Comparison of ENCODE assay signal across 21 cellular contexts in the genomic region with DNA sequence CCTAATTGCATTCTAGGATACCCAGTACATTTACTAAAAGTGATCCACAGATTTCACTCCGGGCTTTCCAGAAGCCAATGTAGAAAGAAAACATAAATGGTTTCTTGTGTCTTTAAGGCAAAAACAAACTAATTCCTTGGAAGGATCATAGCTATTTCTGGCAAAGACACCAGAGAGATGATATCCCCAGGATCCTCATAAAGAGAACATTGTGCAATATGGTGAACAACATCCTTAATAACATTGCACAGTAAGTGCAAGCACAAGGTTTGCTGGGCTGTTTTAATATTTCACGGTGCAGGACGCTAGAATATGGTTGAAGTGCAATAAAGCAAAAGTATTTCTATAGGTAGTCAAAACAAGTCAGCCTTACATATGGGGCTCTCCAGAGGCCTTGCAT.
DNase-seq lines count a peak whose midpoint lies in the region; ATAC-seq, FAIRE-seq and TF ChIP-seq lines count a peak whose summit lies in the region.
"Had no signal": no experiment of that assay in that cellular context is flagged by ENCODE, and none has a peak within 500 bp of the region (broad histone marks: within the 10 kb centered on the region; RNA-seq: fewer than 3 reads in every experiment).

No MANE protein-coding gene starts in this region.

- no peak for TF ChIP-seq CTCF in D721Med (IDR thresholded peaks at IDR 0.05; ENCODE audit: insufficient read depth, missing control alignments)
- TF ChIP-seq CTCF in fibroblast of pulmonary artery (IDR thresholded peaks at IDR 0.05; ENCODE audit: low read length, missing control alignments), result no peak

- ATAC-seq in HG03354 (IDR thresholded peaks at IDR 0.05; ENCODE audit: poor library complexity, severe bottlenecking, unreplicated experiment) (no peak), left lobe of liver (no peak)
- ATAC-seq: GM23338 had no signal

- no peak overlapping the region for H3K4me3 ChIP-seq in fibroblast of pulmonary artery (replicated peaks; ENCODE audit: low read depth, low read length)
- H3K4me3 ChIP-seq in skeletal muscle cell (ENCODE audit: low read depth, low read length), result no peak overlapping the region
- H3K4me3 ChIP-seq: GM23338, SK-N-MC, spleen had no signal

- FAIRE-seq in D721Med (lab: Jason Lieb, UNC) (peak; percentile 63), frontal cortex (lab: Jason Lieb, UNC) (no peak)
- FAIRE-seq: keratinocyte had no signal

- DNase-seq in D721Med (ENCODE audit: insufficient read length, low spot score) (no peak), MV-4-11 (lab: John Stamatoyannopoulos, UW) (peak; percentile 43), fibroblast of pulmonary artery (ENCODE audit: low read depth) (peak; percentile 74), skeletal muscle cell (ENCODE audit: low read depth) (peak; percentile 69), frontal cortex (ENCODE audit: low spot score in 2 of 2) (no peak), left lobe of liver (ENCODE audit: low spot score) (no peak), NCI-H2196 treated with DMSO at 0.1 percent for 48 hours (lab: John Stamatoyannopoulos, UW; ENCODE audit: unreplicated experiment) (no peak)
- DNase-seq: activated CD4-positive, alpha-beta T cell treated with anti-CD3 and anti-CD28 coated beads, Interleukin-2, amount 10 ng/mL, durations not matched to agents 24 days and 14 days; cortex of kidney; DMS79 treated with DMSO at 0.1 percent for 48 hours; foreskin melanocyte; mammary epithelial cell; NCI-H146; NCI-H69; spleen; stimulated activated CD4-positive, alpha-beta T cell treated with anti-CD3 and anti-CD28 coated beads, Interleukin-4, amount 100 ng/mL, for 1 hour; stimulated activated naive CD4-positive, alpha-beta T cell treated with Interleukin-2 at 50 U/mL for 16 hours had no signal

Comparison
In these comparisons a context has a peak if more than half of its experiments do, and no peak if none do; other contexts are left out.
1. DNase-seq: peak in MV-4-11 (single experiment), fibroblast of pulmonary artery (single experiment) and skeletal muscle cell (single experiment); none in D721Med (single experiment), frontal cortex (0 of 2), left lobe of liver (single experiment) and NCI-H2196 treated with DMSO at 0.1 percent for 48 hours (single experiment).